ENCODE assay signal across 9 cellular contexts in genomic region chr20:36860811-36861624, GRCh38. TPM values are rescaled to one million over a fixed set of nuclear protein-coding genes. Genes with fewer than 3 reads are reported as not detected.
DNase-seq lines count a peak whose midpoint lies in the region; ATAC-seq and TF ChIP-seq lines count a peak whose summit lies in the region.
"Had no signal": no experiment of that assay in that cellular context is flagged by ENCODE, and none has a peak within 500 bp of the region (broad histone marks: within the 10 kb centered on the region; RNA-seq: fewer than 3 reads in every experiment).

No MANE protein-coding gene starts in this region.

- intact Hi-C loops in IMR-90 (cut with micrococcal nuclease): loop anchor here (5.0 to 10.0 kb wide), 2 partner anchors 39 to 196 kb away; no protein-coding TSS in a partner anchor

- DNase-seq in IMR-90 (no peak), cerebellum (ENCODE audit: low spot score) (peak; percentile 27), naive B cell (no peak), globus pallidus (ENCODE audit: low spot score) (no peak), DMS 273 (lab: John Stamatoyannopoulos, UW; ENCODE audit: unreplicated experiment) (no peak), NCI-H2029 (lab: John Stamatoyannopoulos, UW) (no peak)
- DNase-seq: stimulated activated CD4-positive, alpha-beta T cell treated with anti-CD3 and anti-CD28 coated beads, Interleukin-12 subunit alpha, Interleukin-12 subunit beta, amount 100 ng/mL, for 4 hours had no signal

- no peaks in the 10 kb centered on the region for H3K9me3 ChIP-seq in IMR-90 (ENCODE audit: control insufficient read depth, insufficient read depth, low read length)

- H3K27ac ChIP-seq in ACC112 (ENCODE audit: low read depth, low read length): peak overlapping the region; percentile 87; the same call in 1 of the 2 replicates
- H3K27ac ChIP-seq in IMR-90 (ENCODE audit: insufficient read depth, low read length): peak overlapping the region; percentile 76

- peak overlapping the region; percentile 98 for H2AK5ac ChIP-seq in IMR-90 (ENCODE audit: low read depth, low read length)

- H4K5ac ChIP-seq in IMR-90 (ENCODE audit: low read depth, low read length): no peak overlapping the region

- 57% methylated on average over 5 of the region's 14 CpGs; no CpG with 5 or more reads in 1 of the 2 experiments for WGBS in IMR-90 (ENCODE audit: extremely low coverage in 2 of 2, insufficient read length in 1 of 2), 2 experiments

- H3K4me3 Mint-ChIP-seq in naive B cell: peak overlapping the region; percentile 62 to 90 (median 84)

- no peaks in the 10 kb centered on the region for H3K36me3 Mint-ChIP-seq in naive B cell

- peak overlapping the region; percentile 76 for H3K4me3 ChIP-seq in ACC112 (ENCODE audit: low read depth, low read length)
- H3K4me3 ChIP-seq in IMR-90 (ENCODE audit: insufficient read depth, low read depth, low read length): peak overlapping the region; percentile 62

- peaks cover 62% of the 10 kb centered on the region for H4K20me1 ChIP-seq in IMR-90 (ENCODE audit: insufficient read depth, low read length)

- peak overlapping the region; percentile 94 for H3K4me2 ChIP-seq in IMR-90 (ENCODE audit: low read depth, low read length)

- ATAC-seq in IMR-90 (ENCODE audit: low read depth) (no peak), naive B cell (ENCODE audit: low read depth in 2 of 2) (no peak), GM18520 (IDR thresholded peaks at IDR 0.05; ENCODE audit: unreplicated experiment) (no peak)

- H3K4me1 ChIP-seq in ACC112 (ENCODE audit: control insufficient read depth, insufficient read depth, low read length, unreplicated experiment) (peaks cover 46% of the 10 kb centered on the region), IMR-90 (ENCODE audit: control insufficient read depth, insufficient read depth, low read length) (peaks cover 42% of the 10 kb centered on the region)

- peaks cover 62 to 75% (median 73%) of the 10 kb centered on the region in 3 donors for H3K4me1 Mint-ChIP-seq in naive B cell

- H3K27me3 Mint-ChIP-seq in naive B cell: no peaks in the 10 kb centered on the region

- H3K79me2 ChIP-seq in ACC112 (ENCODE audit: control insufficient read depth, insufficient read depth, low read length, unreplicated experiment): peaks cover 67% of the 10 kb centered on the region

- POLR2A ChIA-PET in IMR-90 (lab: Charles Lee; ENCODE audit: unreplicated experiment): interaction anchor here (1.1 to 1.2 kb wide), 2 partner anchors 25 to 26 kb away, joined by 3 to 4 read pairs; no protein-coding TSS in a partner anchor

- H3K27ac Mint-ChIP-seq in naive B cell: peak overlapping the region in 3 of 6 donors; percentile 33 to 89 (median 47)

- H2BK120ac ChIP-seq in IMR-90 (ENCODE audit: low read depth, low read length): peak overlapping the region; percentile 78

- peak overlapping the region; percentile 92 for H4K91ac ChIP-seq in IMR-90 (ENCODE audit: insufficient read depth, low read depth, low read length)

- peak overlapping the region; percentile 86; the same call in 1 of the 2 replicates for H3K56ac ChIP-seq in IMR-90 (ENCODE audit: extremely low read depth, insufficient read depth, low read length)

- peaks cover 38% of the 10 kb centered on the region for H3K9me1 ChIP-seq in IMR-90 (ENCODE audit: insufficient read depth, low read length)

- H3K79me1 ChIP-seq in IMR-90 (ENCODE audit: low read depth in 1 of 2, low read length in 2 of 2): peaks cover 8 to 60% of the 10 kb centered on the region in 2 experiments; a peak in 3 of 4 replicates

- peak overlapping the region; percentile 98 for H3K14ac ChIP-seq in IMR-90 (replicated peaks; ENCODE audit: low read depth, low read length)

- no peak for TF ChIP-seq CTCF in IMR-90 (conservative IDR thresholded peaks at IDR 0.05; ENCODE audit: low read depth, low read length)

- BruUV-seq in IMR-90 (replicated peaks; lab: Mats Ljungman, UMichigan): no TSS peak

- H2BK15ac ChIP-seq in IMR-90 (ENCODE audit: low read depth, low read length): no peak overlapping the region

- no peak overlapping the region for H3K18ac ChIP-seq in IMR-90 (ENCODE audit: low read depth, low read length)

- H3K9me3 Mint-ChIP-seq in naive B cell: no peaks in the 10 kb centered on the region

- dilution Hi-C loops in IMR-90 (cut with HindIII; ENCODE audit: low sequenced_read_pairs, unreplicated experiment): loop anchor here (10.0 kb wide), 1 partner anchor 56 kb away; no protein-coding TSS in a partner anchor

- H3K4ac ChIP-seq in IMR-90 (ENCODE audit: low read depth, low read length): peak overlapping the region; percentile 98

- peak overlapping the region; percentile 100 for H2AK9ac ChIP-seq in IMR-90 (replicated peaks; ENCODE audit: low read depth, low read length, poor library complexity)

- H3K23ac ChIP-seq in IMR-90 (ENCODE audit: low read depth, low read length): peak overlapping the region; percentile 97

- TF ChIP-seq POLR2A in IMR-90 (IDR thresholded peaks at IDR 0.05; ENCODE audit: low read depth, low read length): no peak

- H2BK20ac ChIP-seq in IMR-90 (ENCODE audit: low read depth, low read length): peak overlapping the region; percentile 67

- H3K36me3 ChIP-seq in ACC112 (ENCODE audit: insufficient read depth, low read length): no peaks in the 10 kb centered on the region
- peaks cover 8% of the 10 kb centered on the region; the same call in 1 of the 2 replicates for H3K36me3 ChIP-seq in IMR-90 (ENCODE audit: control insufficient read depth, insufficient read depth, low read length)

- peak overlapping the region; percentile 83 for H3K9ac ChIP-seq in IMR-90 (ENCODE audit: low read depth, low read length)

- no peak for TF ChIP-seq RAD21 in IMR-90 (IDR thresholded peaks at IDR 0.05; ENCODE audit: low read length)

- in situ Hi-C loops in IMR-90 (cut with MboI; ENCODE audit: low sequenced_read_pairs): no loop called here

- no peak overlapping the region for H2AFZ ChIP-seq in ACC112 (ENCODE audit: low read length, unreplicated experiment)
- peak overlapping the region; percentile 91 for H2AFZ ChIP-seq in IMR-90 (replicated peaks; ENCODE audit: low read length, poor library complexity)

- H2BK5ac ChIP-seq in IMR-90 (ENCODE audit: low read depth, low read length, poor library complexity, severe bottlenecking): peak overlapping the region; percentile 84

- no peaks in the 10 kb centered on the region for H3K27me3 ChIP-seq in ACC112 (ENCODE audit: insufficient read depth, low read length)
- no peaks in the 10 kb centered on the region for H3K27me3 ChIP-seq in IMR-90 (ENCODE audit: control insufficient read depth, insufficient read depth, low read length)

- peak overlapping the region; percentile 5 to 87; a peak in 2 of 4 replicates for H4K8ac ChIP-seq in IMR-90 (ENCODE audit: low read depth in 2 of 2, low read length in 2 of 2)

- CTCF ChIA-PET in IMR-90 (lab: Yijun Ruan, JAX): no interaction called here

TF ChIP-seq in IMR-90, 13 proteins besides CTCF, POLR2A, EP300 and RAD21:
- TF ChIP-seq, protein P1, sequence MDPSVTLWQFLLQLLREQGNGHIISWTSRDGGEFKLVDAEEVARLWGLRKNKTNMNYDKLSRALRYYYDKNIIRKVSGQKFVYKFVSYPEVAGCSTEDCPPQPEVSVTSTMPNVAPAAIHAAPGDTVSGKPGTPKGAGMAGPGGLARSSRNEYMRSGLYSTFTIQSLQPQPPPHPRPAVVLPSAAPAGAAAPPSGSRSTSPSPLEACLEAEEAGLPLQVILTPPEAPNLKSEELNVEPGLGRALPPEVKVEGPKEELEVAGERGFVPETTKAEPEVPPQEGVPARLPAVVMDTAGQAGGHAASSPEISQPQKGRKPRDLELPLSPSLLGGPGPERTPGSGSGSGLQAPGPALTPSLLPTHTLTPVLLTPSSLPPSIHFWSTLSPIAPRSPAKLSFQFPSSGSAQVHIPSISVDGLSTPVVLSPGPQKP (IDR thresholded peaks at IDR 0.05; ENCODE audit: borderline replicate concordance, low read depth, low read length): no peak
- no peak for TF ChIP-seq NFE2L2 (IDR thresholded peaks at IDR 0.05; ENCODE audit: low read depth, low read length)
- no peak for TF ChIP-seq FOS (IDR thresholded peaks at IDR 0.05; ENCODE audit: low read depth, low read length)
- TF ChIP-seq RFX5 (IDR thresholded peaks at IDR 0.05; ENCODE audit: low read depth, low read length): no peak
- TF ChIP-seq, protein P2, sequence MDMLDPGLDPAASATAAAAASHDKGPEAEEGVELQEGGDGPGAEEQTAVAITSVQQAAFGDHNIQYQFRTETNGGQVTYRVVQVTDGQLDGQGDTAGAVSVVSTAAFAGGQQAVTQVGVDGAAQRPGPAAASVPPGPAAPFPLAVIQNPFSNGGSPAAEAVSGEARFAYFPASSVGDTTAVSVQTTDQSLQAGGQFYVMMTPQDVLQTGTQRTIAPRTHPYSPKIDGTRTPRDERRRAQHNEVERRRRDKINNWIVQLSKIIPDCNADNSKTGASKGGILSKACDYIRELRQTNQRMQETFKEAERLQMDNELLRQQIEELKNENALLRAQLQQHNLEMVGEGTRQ (IDR thresholded peaks at IDR 0.05; ENCODE audit: low read depth, low read length): no peak

RNA-seq across cellular contexts. Expression of gene TLDC2, which starts 14.9 kb away (rescaled TPM):
- total RNA-seq in IMR-90 (2012; rRNA removed): under 0.01 and 0.18 TPM in 2 replicates
- polyA plus RNA-seq in IMR-90 (2012; rRNA removed): 0.07 and 0.19 TPM in 2 replicates
- polyA plus RNA-seq in IMR-90 (2012; cell fraction: cytosol; rRNA removed): 0.05 and 0.08 TPM in 2 replicates
- polyA plus RNA-seq in IMR-90 (2012; cell fraction: nucleus; rRNA removed; ENCODE audit: low replicate concordance): 0.07 and 0.10 TPM in 2 replicates
- 0.54 TPM for total RNA-seq in cerebellum
- polyA plus RNA-seq in naive B cell (ENCODE audit: low read depth in 6 of 6): under 1 TPM in 1 of 6 donors, not detected in 5; 0.27 TPM
